In the genomic region with DNA sequence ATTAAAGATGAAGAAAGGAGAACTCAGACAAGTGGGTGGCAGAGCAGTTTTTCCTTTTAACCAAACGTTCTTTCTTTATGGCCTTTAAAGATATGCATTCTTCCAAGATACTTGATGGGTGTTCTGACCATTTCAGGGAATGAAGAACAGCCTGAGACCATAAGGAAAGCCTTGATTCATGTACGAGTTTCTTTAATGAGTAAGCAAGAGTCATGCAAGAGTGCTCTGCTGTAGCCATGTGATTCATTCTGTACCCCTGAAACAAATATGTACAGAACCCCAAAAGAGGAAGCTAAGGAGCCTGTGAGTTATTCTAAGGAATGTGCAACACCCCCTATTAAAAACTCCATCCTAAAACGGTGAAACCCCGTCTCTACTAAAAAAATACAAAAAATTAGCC, we compare ENCODE assay signal across 15 cellular contexts.
DNase-seq lines count a peak whose midpoint lies in the region; ATAC-seq and TF ChIP-seq lines count a peak whose summit lies in the region.
"Had no signal": no experiment of that assay in that cellular context is flagged by ENCODE, and none has a peak within 500 bp of the region (broad histone marks: within the 10 kb centered on the region; RNA-seq: fewer than 3 reads in every experiment).

No MANE protein-coding gene starts in this region.

- no peak overlapping the region for H3K4me2 ChIP-seq in IMR-90 (ENCODE audit: low read depth, low read length)
- H3K4me2 ChIP-seq in fibroblast of lung (ENCODE audit: extremely low read depth, insufficient read depth, low read length): no peak overlapping the region
- H3K4me2 ChIP-seq: BLaER1 had no signal

- no peak overlapping the region for H2BK15ac ChIP-seq in IMR-90 (ENCODE audit: low read depth, low read length)

- H4K91ac ChIP-seq in IMR-90 (ENCODE audit: insufficient read depth, low read depth, low read length): no peak overlapping the region

- no peak overlapping the region for H2BK120ac ChIP-seq in IMR-90 (ENCODE audit: low read depth, low read length)

- no peaks in the 10 kb centered on the region for H3K79me1 ChIP-seq in IMR-90 (ENCODE audit: low read depth in 1 of 2, low read length in 2 of 2)

- H2AK5ac ChIP-seq in IMR-90 (ENCODE audit: low read depth, low read length): no peak overlapping the region

- H2AFZ ChIP-seq in IMR-90 (replicated peaks; ENCODE audit: low read length, poor library complexity) (no peak overlapping the region), fibroblast of lung (ENCODE audit: low read length) (no peak overlapping the region)

- TF ChIP-seq POLR2A in IMR-90 (IDR thresholded peaks at IDR 0.05; ENCODE audit: low read depth, low read length): no peak

- CTCF ChIA-PET in IMR-90 (lab: Yijun Ruan, JAX): interaction anchor here (0.6 to 0.7 kb wide), 2 partner anchors 178 to 425 kb away, joined by 3 to 4 read pairs; no protein-coding TSS in a partner anchor

- H3K27ac ChIP-seq in IMR-90 (ENCODE audit: insufficient read depth, low read length): no peak overlapping the region
- no peak overlapping the region for H3K27ac ChIP-seq in fibroblast of lung (ENCODE audit: insufficient read depth, low read length)
- H3K27ac ChIP-seq: BLaER1, cardiac muscle cell, left ventricle myocardium inferior, suprapubic skin had no signal

- H3K4ac ChIP-seq in IMR-90 (ENCODE audit: low read depth, low read length): no peak overlapping the region

- no peaks in the 10 kb centered on the region for H3K9me1 ChIP-seq in IMR-90 (ENCODE audit: insufficient read depth, low read length)

- H3K56ac ChIP-seq in IMR-90 (ENCODE audit: extremely low read depth, insufficient read depth, low read length): no peak overlapping the region

- H3K79me2 ChIP-seq in fibroblast of lung (ENCODE audit: control insufficient read depth, insufficient read depth, low read length): no peaks in the 10 kb centered on the region

- no peak overlapping the region for H4K8ac ChIP-seq in IMR-90 (ENCODE audit: low read depth in 2 of 2, low read length in 2 of 2)

- no peaks in the 10 kb centered on the region for H3K36me3 ChIP-seq in IMR-90 (ENCODE audit: control insufficient read depth, insufficient read depth, low read length)
- no peaks in the 10 kb centered on the region for H3K36me3 ChIP-seq in fibroblast of lung (ENCODE audit: control insufficient read depth, insufficient read depth, low read length)
- H3K36me3 ChIP-seq: BLaER1, cardiac muscle cell, left ventricle myocardium inferior, suprapubic skin had no signal

- no peak overlapping the region for H2BK5ac ChIP-seq in IMR-90 (ENCODE audit: low read depth, low read length, poor library complexity, severe bottlenecking)

- POLR2A ChIA-PET in IMR-90 (lab: Charles Lee; ENCODE audit: unreplicated experiment): no interaction called here

- in situ Hi-C loops in IMR-90 (cut with MboI; ENCODE audit: low sequenced_read_pairs): no loop called here

- dilution Hi-C loops in IMR-90 (cut with HindIII; ENCODE audit: low sequenced_read_pairs, unreplicated experiment): no loop called here

- no peak overlapping the region for H2AK9ac ChIP-seq in IMR-90 (replicated peaks; ENCODE audit: low read depth, low read length, poor library complexity)

- peak; percentile 53 for ATAC-seq in GM19023 (IDR thresholded peaks at IDR 0.05; ENCODE audit: unreplicated experiment)
- no peak; the same call in 1 of the 2 replicates for ATAC-seq in IMR-90 (ENCODE audit: low read depth)
- ATAC-seq in GM19467 (IDR thresholded peaks at IDR 0.05; ENCODE audit: unreplicated experiment): no peak
- no peak for ATAC-seq in HG03432 (IDR thresholded peaks at IDR 0.05; ENCODE audit: unreplicated experiment)
- ATAC-seq: Panc1 had no signal

- H3K4me3 ChIP-seq in IMR-90 (ENCODE audit: insufficient read depth, low read depth, low read length): no peak overlapping the region
- H3K4me3 ChIP-seq in fibroblast of lung (replicated peaks in 1 of 4; ENCODE audit: control extremely low read depth in 1 of 4, insufficient read depth in 1 of 4, low read depth in 3 of 4, low read length in 4 of 4): no peak overlapping the region
- H3K4me3 ChIP-seq: BLaER1, cardiac muscle cell, left ventricle myocardium inferior, suprapubic skin had no signal

- no peak for TF ChIP-seq CTCF in IMR-90 (conservative IDR thresholded peaks at IDR 0.05; ENCODE audit: low read depth, low read length)
- TF ChIP-seq CTCF in fibroblast of lung (conservative IDR thresholded peaks at IDR 0.05 in 1 of 2, IDR thresholded peaks at IDR 0.05 in 1 of 2; ENCODE audit: low read depth in 1 of 2, low read length in 2 of 2): no peak

- TF ChIP-seq RAD21 in IMR-90 (IDR thresholded peaks at IDR 0.05; ENCODE audit: low read length): no peak

- H3K14ac ChIP-seq in IMR-90 (replicated peaks; ENCODE audit: low read depth, low read length): no peak overlapping the region

- H3K27me3 ChIP-seq in IMR-90 (ENCODE audit: control insufficient read depth, insufficient read depth, low read length) (peaks cover 22% of the 10 kb centered on the region), fibroblast of lung (ENCODE audit: control insufficient read depth, insufficient read depth, low read length) (peaks cover 2% of the 10 kb centered on the region)

- H4K20me1 ChIP-seq in IMR-90 (ENCODE audit: insufficient read depth, low read length): no peaks in the 10 kb centered on the region
- H4K20me1 ChIP-seq in fibroblast of lung (ENCODE audit: control insufficient read depth, extremely low read depth, insufficient read depth, low read length): no peaks in the 10 kb centered on the region

- H3K9me3 ChIP-seq in IMR-90 (ENCODE audit: control insufficient read depth, insufficient read depth, low read length) (no peaks in the 10 kb centered on the region), fibroblast of lung (ENCODE audit: control insufficient read depth, insufficient read depth, low read depth, low read length) (no peaks in the 10 kb centered on the region)
- H3K9me3 ChIP-seq: left ventricle myocardium inferior, suprapubic skin had no signal

- H3K4me1 ChIP-seq in IMR-90 (ENCODE audit: control insufficient read depth, insufficient read depth, low read length): no peaks in the 10 kb centered on the region
- no peaks in the 10 kb centered on the region for H3K4me1 ChIP-seq in fibroblast of lung (ENCODE audit: control insufficient read depth, extremely low read depth, insufficient read depth, low read length)

- no peak overlapping the region for H2BK20ac ChIP-seq in IMR-90 (ENCODE audit: low read depth, low read length)

- DNase-seq in AG20443 (ENCODE audit: low spot score) (peak; percentile 54), IMR-90 (peak; percentile 51), fibroblast of lung (ENCODE audit: low read depth in 2 of 2) (peak; percentile 10 to 83), NCI-H510A treated with DMSO at 0.1 percent for 48 hours (lab: John Stamatoyannopoulos, UW) (no peak), SHP77 (lab: John Stamatoyannopoulos, UW) (no peak)
- DNase-seq: foreskin melanocyte, left ventricle myocardium inferior, NCI-H2171 treated with DMSO at 0.1 percent for 48 hours had no signal

- no TSS peak for BruUV-seq in IMR-90 (replicated peaks; lab: Mats Ljungman, UMichigan)

- H3K23ac ChIP-seq in IMR-90 (ENCODE audit: low read depth, low read length): no peak overlapping the region

- no peak overlapping the region for H4K5ac ChIP-seq in IMR-90 (ENCODE audit: low read depth, low read length)

- H3K9ac ChIP-seq in IMR-90 (ENCODE audit: low read depth, low read length) (no peak overlapping the region), fibroblast of lung (ENCODE audit: insufficient read depth, low read length) (no peak overlapping the region)
- H3K9ac ChIP-seq: BLaER1 had no signal

- H3K18ac ChIP-seq in IMR-90 (ENCODE audit: low read depth, low read length): no peak overlapping the region

- WGBS in IMR-90 (ENCODE audit: extremely low coverage in 2 of 2, insufficient read length in 1 of 2), 2 experiments: 0% methylated on average over 1 of the region's 4 CpGs; no CpG with 5 or more reads in 1 of the 2 experiments

- intact Hi-C loops in IMR-90 (cut with micrococcal nuclease): no loop called here

TF ChIP-seq in IMR-90, 13 proteins besides CTCF, POLR2A, EP300 and RAD21:
- TF ChIP-seq RCOR1 (IDR thresholded peaks at IDR 0.05; ENCODE audit: insufficient replicate concordance, low read length): no peak
- TF ChIP-seq, protein P1, sequence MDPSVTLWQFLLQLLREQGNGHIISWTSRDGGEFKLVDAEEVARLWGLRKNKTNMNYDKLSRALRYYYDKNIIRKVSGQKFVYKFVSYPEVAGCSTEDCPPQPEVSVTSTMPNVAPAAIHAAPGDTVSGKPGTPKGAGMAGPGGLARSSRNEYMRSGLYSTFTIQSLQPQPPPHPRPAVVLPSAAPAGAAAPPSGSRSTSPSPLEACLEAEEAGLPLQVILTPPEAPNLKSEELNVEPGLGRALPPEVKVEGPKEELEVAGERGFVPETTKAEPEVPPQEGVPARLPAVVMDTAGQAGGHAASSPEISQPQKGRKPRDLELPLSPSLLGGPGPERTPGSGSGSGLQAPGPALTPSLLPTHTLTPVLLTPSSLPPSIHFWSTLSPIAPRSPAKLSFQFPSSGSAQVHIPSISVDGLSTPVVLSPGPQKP (IDR thresholded peaks at IDR 0.05; ENCODE audit: borderline replicate concordance, low read depth, low read length): no peak

Comparison
In these comparisons a context has a peak if more than half of its experiments do, and no peak if none do; other contexts are left out.
1. DNase-seq: peak in AG20443 (single experiment), IMR-90 (single experiment) and fibroblast of lung (2 of 2); none in NCI-H510A treated with DMSO at 0.1 percent for 48 hours (single experiment) and SHP77 (0 of 2).